9 cellular contexts compared by ENCODE assay signal in genomic region chr11:1706634-1707400, GRCh38. TPM values are rescaled to one million over a fixed set of nuclear protein-coding genes. Genes with fewer than 3 reads are reported as not detected.
A peak's percentile ranks its signal among the peaks of the same experiment; 100 is the strongest.
DNase-seq lines count a peak whose midpoint lies in the region; ATAC-seq and TF ChIP-seq lines count a peak whose summit lies in the region.
"Had no signal": no experiment of that assay in that cellular context is flagged by ENCODE, and none has a peak within 500 bp of the region (broad histone marks: within the 10 kb centered on the region; RNA-seq: fewer than 3 reads in every experiment).

No MANE protein-coding gene starts in this region.

- H3K9me3 ChIP-seq in right lobe of liver (no peaks in the 10 kb centered on the region), ovary (no peaks in the 10 kb centered on the region)

- TF ChIP-seq EP300 in ovary (IDR thresholded peaks at IDR 0.05): no peak

- H3K9ac ChIP-seq in mesendoderm (ENCODE audit: low read length): no peak overlapping the region

- H3K79me1 ChIP-seq in mesendoderm (ENCODE audit: low read length): no peaks in the 10 kb centered on the region

- TF ChIP-seq CTCF in HL-60 (IDR thresholded peaks at IDR 0.05; ENCODE audit: insufficient read depth, low read length) (peak; percentile 69), right lobe of liver (IDR thresholded peaks at IDR 0.05) (peak; percentile 17 to 30 (median 25)), ovary (IDR thresholded peaks at IDR 0.05) (no peak)

- no peak overlapping the region for H2BK120ac ChIP-seq in mesendoderm (ENCODE audit: low read depth, low read length)

- CTCF ChIA-PET in activated CD4-positive, alpha-beta memory T cell treated with anti-CD3 and anti-CD28 coated beads for 36 hours (lab: Charles Lee): interaction anchor here (1.0 to 4.8 kb wide), 6 partner anchors 13 to 294 kb away, joined by 3 to 27 read pairs (median 4); no protein-coding TSS in a partner anchor

- H3K4me1 ChIP-seq in right lobe of liver: no peaks in the 10 kb centered on the region
- no peaks in the 10 kb centered on the region for H3K4me1 ChIP-seq in mesendoderm (ENCODE audit: control insufficient read depth, low read depth, low read length)
- H3K4me1 ChIP-seq in ovary (ENCODE audit: insufficient read depth): no peaks in the 10 kb centered on the region

- H3K4me3 Mint-ChIP-seq in activated CD4-positive, alpha-beta memory T cell treated with anti-CD3 and anti-CD28 coated beads for 36 hours: no peak overlapping the region

- H3K36me3 ChIP-seq in right lobe of liver (no peaks in the 10 kb centered on the region), mesendoderm (ENCODE audit: control insufficient read depth, insufficient read depth, low read length) (no peaks in the 10 kb centered on the region), ovary (no peaks in the 10 kb centered on the region)

- H3K4me3 ChIP-seq in HL-60 (replicated peaks; ENCODE audit: insufficient read depth, low read length): no peak overlapping the region
- H3K4me3 ChIP-seq in right lobe of liver: no peak overlapping the region
- H3K4me3 ChIP-seq in mesendoderm (ENCODE audit: low read length): no peak overlapping the region
- no peak overlapping the region for H3K4me3 ChIP-seq in ovary

- H3K79me2 ChIP-seq in mesendoderm (ENCODE audit: control insufficient read depth, insufficient read depth, low read length): no peaks in the 10 kb centered on the region

- H3K36me3 Mint-ChIP-seq in activated CD4-positive, alpha-beta memory T cell treated with anti-CD3 and anti-CD28 coated beads for 36 hours: peaks cover 3% of the 10 kb centered on the region

- H3K27me3 ChIP-seq in HL-60 (ENCODE audit: insufficient read depth, poor library complexity, severe bottlenecking): no peaks in the 10 kb centered on the region
- H3K27me3 ChIP-seq in right lobe of liver: no peaks in the 10 kb centered on the region
- peaks cover 2% of the 10 kb centered on the region for H3K27me3 ChIP-seq in mesendoderm (ENCODE audit: insufficient read depth, low read length, poor library complexity)
- H3K27me3 ChIP-seq in ovary: no peaks in the 10 kb centered on the region

- peak; percentile 35 for DNase-seq in CD1c-positive myeloid dendritic cell (ENCODE audit: extremely low spot score)
- DNase-seq in HL-60 (ENCODE audit: low read depth in 1 of 2, low spot score in 1 of 2): peak; percentile 33 to 63
- peak; percentile 45 for DNase-seq in activated CD4-positive, alpha-beta memory T cell treated with anti-CD3 and anti-CD28 coated beads for 36 hours
- DNase-seq in right lobe of liver: peak in 1 of 3 donors; percentile 50
- no peak for DNase-seq in mesendoderm
- DNase-seq in ovary: no peak
- DNase-seq: NCI-H2227 treated with DMSO at 0.1 percent for 48 hours had no signal

- WGBS in right lobe of liver (ENCODE audit: insufficient coverage, low coverage, low lambda C conversion rate, missing lambda C conversion rate): 70% methylated on average over 2 of the region's 17 CpGs
- WGBS in mesendoderm (ENCODE audit: extremely low coverage, insufficient coverage, low lambda C conversion rate): no CpG with 5 or more reads among the region's 17 CpGs
- WGBS in ovary, 3 donors: 80 to 84% (median 81%) methylated on average over 17 of the region's 17 CpGs

- H3K9me3 Mint-ChIP-seq in activated CD4-positive, alpha-beta memory T cell treated with anti-CD3 and anti-CD28 coated beads for 36 hours: peaks cover 4% of the 10 kb centered on the region

- H4K8ac ChIP-seq in mesendoderm (ENCODE audit: low read depth, low read length): no peak overlapping the region

- intact Hi-C loops in activated CD4-positive, alpha-beta memory T cell treated with anti-CD3 and anti-CD28 coated beads for 36 hours (cut with micrococcal nuclease): loop anchor here (10.0 kb wide), 1 partner anchor 88 kb away; no protein-coding TSS in a partner anchor
- intact Hi-C loops in right lobe of liver (cut with DNase I) (no loop called here), ovary (cut with DNase I) (no loop called here)

- ATAC-seq in right lobe of liver (peak; percentile 58 to 81 (median 74)), GM21381 (IDR thresholded peaks at IDR 0.05; ENCODE audit: unreplicated experiment) (no peak), GM21528 (IDR thresholded peaks at IDR 0.05; ENCODE audit: low FRiP score, unreplicated experiment) (no peak)

- H3K23ac ChIP-seq in mesendoderm (ENCODE audit: low read length): no peak overlapping the region

- POLR2A ChIA-PET in activated CD4-positive, alpha-beta memory T cell treated with anti-CD3 and anti-CD28 coated beads for 36 hours (lab: Charles Lee): no interaction called here

- H2AK5ac ChIP-seq in mesendoderm (ENCODE audit: low read length): no peak overlapping the region

- H3K4ac ChIP-seq in mesendoderm (ENCODE audit: low read depth, low read length): no peak overlapping the region

- no peak overlapping the region for H3K18ac ChIP-seq in mesendoderm (ENCODE audit: low read length)

- H2BK15ac ChIP-seq in mesendoderm (replicated peaks; ENCODE audit: low read depth): no peak overlapping the region

- H4K5ac ChIP-seq in mesendoderm (ENCODE audit: low read length): no peak overlapping the region

- H3K27ac ChIP-seq in HL-60 (replicated peaks) (no peak overlapping the region), right lobe of liver (no peak overlapping the region), mesendoderm (ENCODE audit: low read depth, low read length) (no peak overlapping the region), ovary (no peak overlapping the region)

- H2BK5ac ChIP-seq in mesendoderm (ENCODE audit: low read length): no peak overlapping the region

- TF ChIP-seq POLR2A in right lobe of liver (IDR thresholded peaks at IDR 0.05): no peak
- TF ChIP-seq POLR2A in ovary (IDR thresholded peaks at IDR 0.05): no peak

- H3K27ac Mint-ChIP-seq in activated CD4-positive, alpha-beta memory T cell treated with anti-CD3 and anti-CD28 coated beads for 36 hours: no peak overlapping the region

- H3K27me3 Mint-ChIP-seq in activated CD4-positive, alpha-beta memory T cell treated with anti-CD3 and anti-CD28 coated beads for 36 hours: no peaks in the 10 kb centered on the region

- no peaks in the 10 kb centered on the region for H3K4me1 Mint-ChIP-seq in activated CD4-positive, alpha-beta memory T cell treated with anti-CD3 and anti-CD28 coated beads for 36 hours (ENCODE audit: low read depth)

- no peak overlapping the region for H3K56ac ChIP-seq in mesendoderm (ENCODE audit: low read length)

- H3K4me2 ChIP-seq in mesendoderm (ENCODE audit: low read length): no peak overlapping the region

RNA-seq across cellular contexts. Expression of gene KRTAP5-6, which starts 9.8 kb away (rescaled TPM):
- not detected for total RNA-seq in activated CD4-positive, alpha-beta memory T cell treated with anti-CD3 and anti-CD28 coated beads for 36 hours
- total RNA-seq in right lobe of liver (1 to 10 TPM in 3 of 6 experiments, under 1 TPM in 2, not detected in 1; 0.79 to 1.5 (median 1.2) TPM), ovary (not detected)
- polyA plus RNA-seq in mesendoderm (2013, experiment 1 of 2): not detected
- polyA plus RNA-seq in mesendoderm (2013, experiment 2 of 2): not detected
- not detected for polyA plus RNA-seq in ovary

RNA-seq across cellular contexts. Expression of gene IFITM10, which starts 43.6 kb away (rescaled TPM):
- under 1 TPM; 0.27 to 0.29 TPM for total RNA-seq in activated CD4-positive, alpha-beta memory T cell treated with anti-CD3 and anti-CD28 coated beads for 36 hours
- total RNA-seq in right lobe of liver (10 to 100 TPM in 1 of 6 experiments, 1 to 10 TPM in 5; 1.3 to 11.4 (median 6.7) TPM), ovary (1 to 10 TPM in 3 of 7 donors, under 1 TPM in 4; 0.56 to 3.6 (median 0.98) TPM)
- 0.04 TPM for polyA plus RNA-seq in mesendoderm (2013, experiment 1 of 2)
- 0.01 TPM for polyA plus RNA-seq in mesendoderm (2013, experiment 2 of 2)
- polyA plus RNA-seq in ovary: under 1 TPM; 0.15 to 0.22 TPM

RNA-seq across cellular contexts. Expression of gene CTSD, which starts 56.9 kb away (rescaled TPM):
- total RNA-seq in activated CD4-positive, alpha-beta memory T cell treated with anti-CD3 and anti-CD28 coated beads for 36 hours: 10 to 100 TPM; 52.0 to 58.7 TPM
- 1,000 to 10,000 TPM in 3 of 6 experiments, 100 to 1,000 TPM in 3; 515 to 1,549 (median 1,009) TPM for total RNA-seq in right lobe of liver
- polyA plus RNA-seq in mesendoderm (2013, experiment 1 of 2): 76.3 TPM
- polyA plus RNA-seq in mesendoderm (2013, experiment 2 of 2): 77.1 TPM
- 100 to 1,000 TPM; 107 to 545 (median 191) TPM for total RNA-seq in ovary
- polyA plus RNA-seq in ovary: 100 to 1,000 TPM in 1 of 2 donors, 10 to 100 TPM in 1; 89.0 to 200 TPM

Comparison
In these comparisons a context has a peak if more than half of its experiments do, and no peak if none do; other contexts are left out.
1. DNase-seq: peak in CD1c-positive myeloid dendritic cell (single experiment), HL-60 (2 of 2) and activated CD4-positive, alpha-beta memory T cell treated with anti-CD3 and anti-CD28 coated beads for 36 hours (single experiment); none in mesendoderm (single experiment) and ovary (0 of 5).
2. CTCF ChIP-seq: peak in HL-60 (single experiment) and right lobe of liver (4 of 4); none in ovary (0 of 3).
3. ATAC-seq: peak in right lobe of liver (4 of 4); none in GM21381 (single experiment) and GM21528 (single experiment).